ENCODE assay signal across 9 cellular contexts in the genomic region with DNA sequence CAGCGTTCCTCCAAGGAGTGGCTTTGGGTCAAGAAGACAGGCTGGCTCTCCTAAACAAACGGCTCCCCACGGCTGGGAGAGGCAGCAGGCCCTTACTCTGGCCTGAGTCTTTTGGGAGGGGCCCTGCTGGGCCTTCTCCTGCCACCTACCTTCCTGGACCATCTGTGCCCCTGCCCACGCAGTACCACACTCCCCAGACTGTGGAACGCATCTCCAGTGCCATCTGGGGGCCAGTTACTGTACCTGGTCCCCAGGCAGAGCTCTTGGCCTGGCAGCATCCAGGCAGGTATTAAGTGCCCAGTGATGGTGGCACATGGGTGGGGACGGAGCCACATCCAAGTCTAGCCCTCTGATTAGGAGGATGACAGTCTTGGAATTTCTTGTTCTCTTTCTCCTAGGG. TPM values are rescaled to one million over a fixed set of nuclear protein-coding genes. Genes with fewer than 3 reads are reported as not detected.
DNase-seq lines count a peak whose midpoint lies in the region; ATAC-seq and TF ChIP-seq lines count a peak whose summit lies in the region.
"Had no signal": no experiment of that assay in that cellular context is flagged by ENCODE, and none has a peak within 500 bp of the region (broad histone marks: within the 10 kb centered on the region; RNA-seq: fewer than 3 reads in every experiment).

No MANE protein-coding gene starts in this region.

- no peak overlapping the region for H3K27ac Mint-ChIP-seq in chondrocyte (ENCODE audit: unreplicated experiment)

- H3K36me3 ChIP-seq in H7 (replicated peaks; ENCODE audit: control insufficient read depth, insufficient read depth, low read length), result no peaks in the 10 kb centered on the region; the same call in none of the 2 replicates

- DNase-seq in activated CD8-positive, alpha-beta memory T cell treated with anti-CD3 and anti-CD28 coated beads for 24 hours, result peak; percentile 73
- no peak for DNase-seq in activated CD8-positive, alpha-beta memory T cell treated with anti-CD3 and anti-CD28 coated beads, Interleukin-2, amount 50 U/mL, for 48 hours
- no peak for DNase-seq in chondrocyte (ENCODE audit: low spot score)
- DNase-seq in stimulated activated naive CD4-positive, alpha-beta T cell (lab: John Stamatoyannopoulos, UW), result peak; percentile 29 to 59 (median 49)
- DNase-seq in H7, result no peak

- H3K4me3 Mint-ChIP-seq in chondrocyte (ENCODE audit: unreplicated experiment), result no peak overlapping the region

- peak; percentile 43 for TF ChIP-seq CTCF in chondrocyte (IDR thresholded peaks at IDR 0.05)

- H3K4me1 Mint-ChIP-seq in chondrocyte (ENCODE audit: low read depth), result no peaks in the 10 kb centered on the region

- H3K4me3 ChIP-seq in H7 (ENCODE audit: insufficient read depth, low read depth, low read length), result no peak overlapping the region
- H3K4me3 ChIP-seq: SK-N-MC had no signal

- no peaks in the 10 kb centered on the region for H3K27me3 ChIP-seq in H7 (ENCODE audit: control insufficient read depth, insufficient read depth, low read length)

- peaks cover 6% of the 10 kb centered on the region for H3K36me3 Mint-ChIP-seq in chondrocyte (ENCODE audit: low read depth)

- no peak for ATAC-seq in GM18870 (IDR thresholded peaks at IDR 0.05; ENCODE audit: unreplicated experiment)
- ATAC-seq in GM19452 (IDR thresholded peaks at IDR 0.05; ENCODE audit: unreplicated experiment), result no peak

- no peaks in the 10 kb centered on the region for H3K9me3 Mint-ChIP-seq in chondrocyte (ENCODE audit: low read depth)

- TF ChIP-seq POLR2A in Raji (IDR thresholded peaks at IDR 0.05; ENCODE audit: insufficient read depth, low read depth, low read length), result 0 out of 2 replicates have a peak, but pooled peaks have one; percentile 26

- no peaks in the 10 kb centered on the region for H3K27me3 Mint-ChIP-seq in chondrocyte (ENCODE audit: low read depth)

RNA-seq across cellular contexts. Expression of gene ALKBH4, which starts 14.4 kb away (rescaled TPM):
- 6.9 to 12.2 TPM (median 9.2 TPM) in 3 replicates for total RNA-seq in chondrocyte
- 29.1 and 30.5 TPM in 2 replicates for total RNA-seq in H7 (2014; rRNA removed; shearing (Covaris generic))

RNA-seq across cellular contexts. Expression of gene LRWD1, which starts 14.5 kb away (rescaled TPM):
- total RNA-seq in chondrocyte, result 16.1 to 18.5 TPM (median 16.7 TPM) in 3 replicates
- 54.0 and 67.2 TPM in 2 replicates for total RNA-seq in H7 (2014; rRNA removed; shearing (Covaris generic))

RNA-seq across cellular contexts. Expression of gene ORAI2, which starts 16.9 kb away (rescaled TPM):
- total RNA-seq in chondrocyte, result 47.4 to 55.1 TPM (median 54.0 TPM) in 3 replicates
- 13.3 and 17.3 TPM in 2 replicates for total RNA-seq in H7 (2014; rRNA removed; shearing (Covaris generic))

RNA-seq across cellular contexts. Expression of gene POLR2J, which starts 28.5 kb away (rescaled TPM):
- 33.1 to 41.0 TPM (median 36.6 TPM) in 3 replicates for total RNA-seq in chondrocyte
- 40.9 and 42.2 TPM in 2 replicates for total RNA-seq in H7 (2014; rRNA removed; shearing (Covaris generic))

RNA-seq across cellular contexts. Expression of gene PRKRIP1, which starts 54.1 kb away (rescaled TPM):
- total RNA-seq in chondrocyte, result 23.2 to 25.5 TPM (median 25.3 TPM) in 3 replicates
- total RNA-seq in H7 (2014; rRNA removed; shearing (Covaris generic)), result 20.5 and 24.4 TPM in 2 replicates

Comparison
In these comparisons a context has a peak if more than half of its experiments do, and no peak if none do; other contexts are left out.
1. DNase-seq: peak in activated CD8-positive, alpha-beta memory T cell treated with anti-CD3 and anti-CD28 coated beads for 24 hours (single experiment) and stimulated activated naive CD4-positive, alpha-beta T cell (6 of 6); none in activated CD8-positive, alpha-beta memory T cell treated with anti-CD3 and anti-CD28 coated beads, Interleukin-2, amount 50 U/mL, for 48 hours (single experiment), chondrocyte (single experiment) and H7 (single experiment).